ENCODE assay signal across 18 cellular contexts in the genomic region with DNA sequence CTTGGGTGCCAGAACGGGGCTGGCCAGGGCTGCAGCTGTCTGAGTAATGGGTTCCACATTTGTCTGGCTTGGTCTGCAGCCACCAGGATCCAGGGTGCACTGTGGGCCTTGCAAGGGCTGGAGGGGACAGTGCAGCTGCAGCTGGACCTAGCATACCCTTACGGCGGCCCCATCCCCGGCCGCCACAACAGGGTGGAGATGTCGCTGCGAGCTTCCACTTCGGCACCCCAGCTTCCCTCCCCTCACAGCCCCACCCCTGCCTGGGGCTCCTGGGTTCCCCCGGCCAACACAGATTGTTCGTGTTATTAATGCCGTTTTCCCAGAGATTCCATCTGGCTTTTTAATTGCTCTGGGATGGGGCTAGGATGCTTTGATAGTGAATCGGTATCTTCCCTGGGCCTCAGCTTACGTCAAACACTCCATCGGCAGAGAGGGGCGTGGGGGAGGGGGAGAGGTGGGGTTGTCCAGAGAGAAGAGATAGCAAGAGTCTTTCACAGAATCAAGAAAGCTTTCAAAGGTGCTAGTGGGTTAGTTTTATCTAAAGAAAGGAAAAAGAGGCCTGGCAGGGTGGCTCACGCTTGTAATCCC. TPM values are rescaled to one million over a fixed set of nuclear protein-coding genes. Genes with fewer than 3 reads are reported as not detected.
A peak's percentile ranks its signal among the peaks of the same experiment; 100 is the strongest.
DNase-seq lines count a peak whose midpoint lies in the region; ATAC-seq and TF ChIP-seq lines count a peak whose summit lies in the region.
"Had no signal": no experiment of that assay in that cellular context is flagged by ENCODE, and none has a peak within 500 bp of the region (broad histone marks: within the 10 kb centered on the region; RNA-seq: fewer than 3 reads in every experiment).

No MANE protein-coding gene starts in this region.

- no peaks in the 10 kb centered on the region for H3K9me3 Mint-ChIP-seq in HFFc6
- H3K9me3 Mint-ChIP-seq in stimulated activated naive B cell treated with anti-CD40 and anti-IgM and Interleukin-4, amounts not matched to agents 10 μg/mL and 1 μg/mL and 100 μg/mL, for 72 hours, result no peaks in the 10 kb centered on the region
- H3K9me3 Mint-ChIP-seq: activated CD4-positive, alpha-beta T cell treated with anti-CD3 and anti-CD28 coated beads, Interleukin-2, amount 10 ng/mL, durations not matched to agents 7 days and 5 days had no signal

- no CpG with 5 or more reads among the region's 16 CpGs for WGBS in trophoblast cell (ENCODE audit: extremely low coverage, insufficient coverage, insufficient read length)
- WGBS in aorta, 2 donors, result 86 to 93% methylated on average over 16 of the region's 16 CpGs

- H3K14ac ChIP-seq in trophoblast cell (ENCODE audit: low read length), result no peak overlapping the region

- H3K9me3 ChIP-seq in trophoblast cell (ENCODE audit: insufficient read depth, low read depth, low read length), result peaks cover 2% of the 10 kb centered on the region
- no peaks in the 10 kb centered on the region for H3K9me3 ChIP-seq in aorta (ENCODE audit: control insufficient read depth, low read length)
- H3K9me3 ChIP-seq: esophagus muscularis mucosa, prostate gland, thyroid gland had no signal

- DNase-seq in AG10803 (ENCODE audit: low read depth), result peak; percentile 77
- peak; percentile 59 for DNase-seq in HFFc6
- peak; percentile 28 for DNase-seq in fibroblast of mammary gland (ENCODE audit: low read depth)
- DNase-seq in trophoblast cell, result peak in 1 of 2 donors; percentile 30
- no peak for DNase-seq in aorta
- no peak for DNase-seq in stimulated activated naive B cell treated with anti-CD40 and anti-IgM and Interleukin-4, amounts not matched to agents 10 μg/mL and 1 μg/mL and 100 μg/mL, for 72 hours
- DNase-seq in Kasumi-1 (lab: John Stamatoyannopoulos, UW), result no peak
- DNase-seq: activated CD4-positive, alpha-beta T cell treated with anti-CD3 and anti-CD28 coated beads, Interleukin-2, amount 10 ng/mL, durations not matched to agents 7 days and 5 days; activated CD8-positive, alpha-beta memory T cell treated with anti-CD3 and anti-CD28 coated beads, Interleukin-2, amount 50 U/mL, for 4 hours; activated effector memory CD4-positive, alpha-beta T cell treated with anti-CD3 and anti-CD28 coated beads, Interleukin-2, amount 50 U/mL, for 16 hours; naive thymus-derived CD4-positive, alpha-beta T cell; NCI-H1436 had no signal

- H2AFZ ChIP-seq in trophoblast cell (ENCODE audit: insufficient read depth, low read length, poor library complexity), result no peak overlapping the region

- H3K4me1 Mint-ChIP-seq in HFFc6 (ENCODE audit: low read depth), result peaks cover 48% of the 10 kb centered on the region
- peaks cover 7 to 9% of the 10 kb centered on the region in 2 donors for H3K4me1 Mint-ChIP-seq in stimulated activated naive B cell treated with anti-CD40 and anti-IgM and Interleukin-4, amounts not matched to agents 10 μg/mL and 1 μg/mL and 100 μg/mL, for 72 hours
- H3K4me1 Mint-ChIP-seq: activated CD4-positive, alpha-beta T cell treated with anti-CD3 and anti-CD28 coated beads, Interleukin-2, amount 10 ng/mL, durations not matched to agents 7 days and 5 days had no signal

- H3K4me1 ChIP-seq in trophoblast cell (ENCODE audit: control insufficient read depth in 1 of 2, insufficient read depth in 2 of 2, low read length in 2 of 2) (peaks cover 43 to 76% of the 10 kb centered on the region in 2 experiments), aorta (ENCODE audit: control insufficient read depth in 1 of 2, insufficient read depth in 2 of 2, low read length in 2 of 2) (no peaks in the 10 kb centered on the region)

- H3K27ac ChIP-seq in trophoblast cell (ENCODE audit: low read depth, low read length), result no peak overlapping the region
- no peak overlapping the region for H3K27ac ChIP-seq in aorta (ENCODE audit: low read depth in 1 of 2, low read length in 2 of 2)
- H3K27ac ChIP-seq: cardiac muscle cell, esophagus muscularis mucosa, prostate gland, SK-N-MC, thyroid gland had no signal

- peaks cover 15% of the 10 kb centered on the region for H3K79me2 ChIP-seq in trophoblast cell (ENCODE audit: control insufficient read depth, insufficient read depth, low read length, poor library complexity)

- no peaks in the 10 kb centered on the region for H3K36me3 ChIP-seq in trophoblast cell (ENCODE audit: control insufficient read depth in 1 of 2, insufficient read depth in 2 of 2, low read length in 2 of 2)
- no peaks in the 10 kb centered on the region for H3K36me3 ChIP-seq in aorta (ENCODE audit: control insufficient read depth in 1 of 2, insufficient read depth in 2 of 2, low read length in 1 of 2)
- H3K36me3 ChIP-seq: cardiac muscle cell, esophagus muscularis mucosa, prostate gland, thyroid gland had no signal

- peak overlapping the region; percentile 5 for H2BK12ac ChIP-seq in trophoblast cell (ENCODE audit: low read length)

- peaks cover 15% of the 10 kb centered on the region for H3K27me3 Mint-ChIP-seq in HFFc6 (ENCODE audit: insufficient read depth)
- H3K27me3 Mint-ChIP-seq in stimulated activated naive B cell treated with anti-CD40 and anti-IgM and Interleukin-4, amounts not matched to agents 10 μg/mL and 1 μg/mL and 100 μg/mL, for 72 hours, result peaks cover 49 to 84% of the 10 kb centered on the region in 2 donors

- no peak overlapping the region for H4K12ac ChIP-seq in trophoblast cell (ENCODE audit: low read depth, low read length)

- no peak overlapping the region for H2BK5ac ChIP-seq in trophoblast cell (ENCODE audit: low read depth, low read length, poor library complexity)

- H3K27me3 ChIP-seq in trophoblast cell (ENCODE audit: insufficient read depth, low read length) (peaks cover 5% of the 10 kb centered on the region), aorta (ENCODE audit: control insufficient read depth in 1 of 2, insufficient read depth in 2 of 2, low read length in 1 of 2) (no peaks in the 10 kb centered on the region)
- H3K27me3 ChIP-seq: thyroid gland had no signal

- H3K27ac Mint-ChIP-seq in HFFc6, result peak overlapping the region; percentile 67
- H3K27ac Mint-ChIP-seq in stimulated activated naive B cell treated with anti-CD40 and anti-IgM and Interleukin-4, amounts not matched to agents 10 μg/mL and 1 μg/mL and 100 μg/mL, for 72 hours, result no peak overlapping the region
- H3K27ac Mint-ChIP-seq: activated CD4-positive, alpha-beta T cell treated with anti-CD3 and anti-CD28 coated beads, Interleukin-2, amount 10 ng/mL, durations not matched to agents 7 days and 5 days; naive thymus-derived CD4-positive, alpha-beta T cell had no signal

- H2BK120ac ChIP-seq in trophoblast cell (ENCODE audit: insufficient read depth, low read length, poor library complexity), result no peak overlapping the region

- ATAC-seq in GM21423 (IDR thresholded peaks at IDR 0.05; ENCODE audit: unreplicated experiment), result no peak
- ATAC-seq in aorta (ENCODE audit: low FRiP score), result no peak
- no peak for ATAC-seq in stimulated activated naive B cell treated with anti-CD40 and anti-IgM and Interleukin-4, amounts not matched to agents 10 μg/mL and 1 μg/mL and 100 μg/mL, for 72 hours (replicated peaks)

- peaks cover 53% of the 10 kb centered on the region for H3K79me1 ChIP-seq in trophoblast cell (ENCODE audit: low read length)

- intact Hi-C loops in aorta (cut with DNase I), result no loop called here

- H3K9ac ChIP-seq in trophoblast cell (ENCODE audit: low read length), result no peak overlapping the region

- H3K18ac ChIP-seq in trophoblast cell (ENCODE audit: low read length), result no peak overlapping the region

- H3K4me3 Mint-ChIP-seq in HFFc6, result peak overlapping the region; percentile 36
- H3K4me3 Mint-ChIP-seq in stimulated activated naive B cell treated with anti-CD40 and anti-IgM and Interleukin-4, amounts not matched to agents 10 μg/mL and 1 μg/mL and 100 μg/mL, for 72 hours, result no peak overlapping the region
- H3K4me3 Mint-ChIP-seq: activated CD4-positive, alpha-beta T cell treated with anti-CD3 and anti-CD28 coated beads, Interleukin-2, amount 10 ng/mL, durations not matched to agents 7 days and 5 days; naive thymus-derived CD4-positive, alpha-beta T cell had no signal

- H3K23ac ChIP-seq in trophoblast cell (ENCODE audit: low read length), result no peak overlapping the region

- H3K36me3 Mint-ChIP-seq in HFFc6 (ENCODE audit: low read depth), result no peaks in the 10 kb centered on the region
- no peaks in the 10 kb centered on the region for H3K36me3 Mint-ChIP-seq in stimulated activated naive B cell treated with anti-CD40 and anti-IgM and Interleukin-4, amounts not matched to agents 10 μg/mL and 1 μg/mL and 100 μg/mL, for 72 hours
- H3K36me3 Mint-ChIP-seq: naive thymus-derived CD4-positive, alpha-beta T cell had no signal

- no peak overlapping the region for H2AK5ac ChIP-seq in trophoblast cell (ENCODE audit: low read length)

- no peak overlapping the region for H3K4me2 ChIP-seq in trophoblast cell (ENCODE audit: low read length)

- H4K8ac ChIP-seq in trophoblast cell (ENCODE audit: low read depth, low read length), result no peak overlapping the region

- TF ChIP-seq CTCF in AG10803 (conservative IDR thresholded peaks at IDR 0.05; ENCODE audit: low read length) (no peak), HFFc6 (IDR thresholded peaks at IDR 0.05) (no peak), fibroblast of mammary gland (conservative IDR thresholded peaks at IDR 0.05; ENCODE audit: control insufficient read depth, insufficient read depth, low read depth, low read length) (no peak)

- no peak overlapping the region for H4K91ac ChIP-seq in trophoblast cell (ENCODE audit: low read depth, low read length)

- H3K4me3 ChIP-seq in AG10803 (ENCODE audit: low read length) (no peak overlapping the region), fibroblast of mammary gland (ENCODE audit: control insufficient read depth, low read depth, low read length) (no peak overlapping the region), trophoblast cell (ENCODE audit: low read depth, low read length) (no peak overlapping the region), aorta (ENCODE audit: low read length in 2 of 2) (no peak overlapping the region)
- H3K4me3 ChIP-seq: cardiac muscle cell, esophagus muscularis mucosa, prostate gland, SK-N-MC, thyroid gland had no signal

- no peak overlapping the region for H3K4ac ChIP-seq in trophoblast cell (ENCODE audit: low read depth, low read length)

RNA-seq across cellular contexts. Expression of a gene that starts 5.8 kb away (rescaled TPM):
- total RNA-seq in HFFc6 (2021; fragmentation: NEBNext Ultra II Directional; extraction: Animal tissue kit (Norgen Biotek cat#: 25700)), result under 1 TPM in 5 of 6 experiments, not detected in 1; 0.12 to 0.24 (median 0.14) TPM
- 148 and 169 TPM in 2 replicates for polyA plus RNA-seq in trophoblast cell (2013)
- 10 to 100 TPM in 1 of 2 donors, 1 to 10 TPM in 1; 6.1 to 10.3 TPM for total RNA-seq in aorta
- polyA plus RNA-seq in aorta, result 10 to 100 TPM in 1 of 2 donors, 1 to 10 TPM in 1; 1.0 to 14.3 TPM
- polyA plus RNA-seq: naive thymus-derived CD4-positive, alpha-beta T cell had no signal

Comparison
In these comparisons a context has a peak if more than half of its experiments do, and no peak if none do; other contexts are left out.
1. DNase-seq: peak in AG10803 (single experiment), HFFc6 (single experiment) and fibroblast of mammary gland (single experiment); none in aorta (0 of 2), stimulated activated naive B cell treated with anti-CD40 and anti-IgM and Interleukin-4, amounts not matched to agents 10 μg/mL and 1 μg/mL and 100 μg/mL, for 72 hours (single experiment) and Kasumi-1 (0 of 2).
2. RNA of a gene that starts 5.8 kb away (total RNA-seq): 6.1 to 10.3 TPM in aorta; 0.12 to 0.24 TPM in HFFc6; every median in the first group is over 4 times any median in the second.